ENCODE assay signal across 1 cellular context in the genomic region with DNA sequence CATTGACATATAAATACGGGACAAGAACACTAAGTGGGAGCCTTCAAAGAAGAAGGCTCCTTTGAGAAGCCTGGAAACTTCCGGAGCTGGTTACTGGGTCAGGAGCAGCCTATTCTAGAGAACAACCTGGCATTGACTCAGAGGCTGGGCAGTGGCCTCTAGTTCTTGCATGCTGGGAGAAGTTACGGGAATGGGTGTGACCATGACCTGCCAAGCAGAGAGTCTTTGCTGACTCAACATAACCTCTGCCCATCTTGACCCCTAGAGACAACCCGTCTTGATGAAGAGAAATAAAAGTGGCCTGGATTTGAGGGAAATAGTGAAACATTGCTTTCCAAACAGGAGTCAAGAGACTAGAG.
TF ChIP-seq lines count a peak whose summit lies in the region.

No MANE protein-coding gene starts in this region.

TF ChIP-seq in WTC11, 78 proteins besides CTCF, POLR2A, EP300 and RAD21 (continued from another document):
- TF ChIP-seq SP1 (CRISPR knock-in tag; conservative IDR thresholded peaks at IDR 0.05) (no peak), TP53 (CRISPR knock-in tag; IDR thresholded peaks at IDR 0.05) (no peak), MXD4 (CRISPR knock-in tag; IDR thresholded peaks at IDR 0.05; ENCODE audit: borderline replicate concordance) (no peak), ZNF423 (CRISPR knock-in tag; IDR thresholded peaks at IDR 0.05) (no peak), NFYB (CRISPR knock-in tag; conservative IDR thresholded peaks at IDR 0.05; ENCODE audit: low read depth) (no peak), CREB1 (CRISPR knock-in tag; IDR thresholded peaks at IDR 0.05) (no peak), ATF1 (CRISPR knock-in tag; IDR thresholded peaks at IDR 0.05) (no peak)
- TF ChIP-seq, protein P1, sequence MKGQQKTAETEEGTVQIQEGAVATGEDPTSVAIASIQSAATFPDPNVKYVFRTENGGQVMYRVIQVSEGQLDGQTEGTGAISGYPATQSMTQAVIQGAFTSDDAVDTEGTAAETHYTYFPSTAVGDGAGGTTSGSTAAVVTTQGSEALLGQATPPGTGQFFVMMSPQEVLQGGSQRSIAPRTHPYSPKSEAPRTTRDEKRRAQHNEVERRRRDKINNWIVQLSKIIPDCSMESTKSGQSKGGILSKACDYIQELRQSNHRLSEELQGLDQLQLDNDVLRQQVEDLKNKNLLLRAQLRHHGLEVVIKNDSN (CRISPR knock-in tag; IDR thresholded peaks at IDR 0.05) = no peak
- TF ChIP-seq, protein P2, sequence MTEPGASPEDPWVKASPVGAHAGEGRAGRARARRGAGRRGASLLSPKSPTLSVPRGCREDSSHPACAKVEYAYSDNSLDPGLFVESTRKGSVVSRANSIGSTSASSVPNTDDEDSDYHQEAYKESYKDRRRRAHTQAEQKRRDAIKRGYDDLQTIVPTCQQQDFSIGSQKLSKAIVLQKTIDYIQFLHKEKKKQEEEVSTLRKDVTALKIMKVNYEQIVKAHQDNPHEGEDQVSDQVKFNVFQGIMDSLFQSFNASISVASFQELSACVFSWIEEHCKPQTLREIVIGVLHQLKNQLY (CRISPR knock-in tag; IDR thresholded peaks at IDR 0.05) = no peak
- TF ChIP-seq, protein P3, sequence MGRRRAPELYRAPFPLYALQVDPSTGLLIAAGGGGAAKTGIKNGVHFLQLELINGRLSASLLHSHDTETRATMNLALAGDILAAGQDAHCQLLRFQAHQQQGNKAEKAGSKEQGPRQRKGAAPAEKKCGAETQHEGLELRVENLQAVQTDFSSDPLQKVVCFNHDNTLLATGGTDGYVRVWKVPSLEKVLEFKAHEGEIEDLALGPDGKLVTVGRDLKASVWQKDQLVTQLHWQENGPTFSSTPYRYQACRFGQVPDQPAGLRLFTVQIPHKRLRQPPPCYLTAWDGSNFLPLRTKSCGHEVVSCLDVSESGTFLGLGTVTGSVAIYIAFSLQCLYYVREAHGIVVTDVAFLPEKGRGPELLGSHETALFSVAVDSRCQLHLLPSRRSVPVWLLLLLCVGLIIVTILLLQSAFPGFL (CRISPR knock-in tag; IDR thresholded peaks at IDR 0.05; ENCODE audit: borderline replicate concordance) = no peak
